37 cellular contexts compared by ENCODE assay signal in the genomic region with DNA sequence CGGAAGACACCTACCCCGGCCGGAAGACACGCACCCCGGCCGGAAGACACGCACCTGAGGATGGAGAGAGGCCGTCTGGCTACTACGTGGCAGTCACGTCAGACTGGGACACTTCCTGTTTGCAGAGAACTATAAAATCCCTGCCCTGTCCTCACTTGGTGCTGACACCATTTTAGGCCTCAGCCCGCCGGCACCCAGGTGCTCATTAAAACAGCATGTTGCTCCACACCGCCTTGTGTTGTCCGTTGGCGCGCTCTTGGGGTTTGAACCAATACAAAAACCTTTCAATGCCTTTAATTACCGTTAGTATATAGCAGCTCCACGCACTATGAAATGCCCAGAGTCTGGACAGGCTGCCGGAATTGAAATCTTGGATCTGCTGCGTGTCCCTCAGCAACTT. TPM values are rescaled to one million over a fixed set of nuclear protein-coding genes. Genes with fewer than 3 reads are reported as not detected.
"Had no signal": no experiment of that assay in that cellular context is flagged by ENCODE, and none has a peak within 500 bp of the region (broad histone marks: within the 10 kb centered on the region; RNA-seq: fewer than 3 reads in every experiment).

No MANE protein-coding gene starts in this region.

- H3K27ac ChIP-seq: adrenal gland, body of pancreas, epithelial cell of prostate, esophagus squamous epithelium, gastroesophageal sphincter had no signal

- H3K4me3 ChIP-seq: adrenal gland, body of pancreas, esophagus squamous epithelium, gastroesophageal sphincter had no signal

- H3K36me3 ChIP-seq: adrenal gland, esophagus squamous epithelium, gastroesophageal sphincter had no signal

- H3K27me3 ChIP-seq: adrenal gland, body of pancreas, esophagus squamous epithelium had no signal

- H3K4me1 ChIP-seq: adrenal gland, body of pancreas, esophagus squamous epithelium, gastroesophageal sphincter had no signal

- H3K9me3 ChIP-seq: adrenal gland, body of pancreas, gastroesophageal sphincter had no signal

- ATAC-seq: activated CD4-positive, alpha-beta T cell treated with anti-CD3 and anti-CD28 coated beads for 36 hours; activated CD8-positive, alpha-beta memory T cell treated with anti-CD3 and anti-CD28 coated beads, Interleukin-2, amount 10 ng/mL, durations not matched to agents 7 days and 5 days; activated CD8-positive, alpha-beta T cell treated with anti-CD3 and anti-CD28 coated beads, Interleukin-2, amount 10 ng/mL, durations not matched to agents 7 days and 5 days; activated naive CD8-positive, alpha-beta T cell treated with anti-CD3 and anti-CD28 coated beads, Interleukin-2, amount 50 U/mL, for 24 hours; activated T-cell treated with anti-CD3 and anti-CD28 coated beads, Interleukin-2, amount 50 U/mL, for 4 hours; body of pancreas; effector memory CD8-positive, alpha-beta T cell; gastroesophageal sphincter; T-helper 17 cell had no signal

- DNase-seq: activated CD4-positive, alpha-beta memory T cell treated with anti-CD3 and anti-CD28 coated beads for 36 hours; activated CD4-positive, alpha-beta T cell treated with anti-CD3 and anti-CD28 coated beads for 36 hours; activated CD4-positive, alpha-beta T cell treated with anti-CD3 and anti-CD28 coated beads, Interleukin-2, amount 10 ng/mL, durations not matched to agents 24 days and 14 days; activated CD4-positive, CD25-positive, alpha-beta regulatory T cell; activated CD4-positive, CD25-positive, alpha-beta regulatory T cell treated with anti-CD3 and anti-CD28 coated beads, Interleukin-2, amount 50 U/mL, for 72 hours; activated CD8-positive, alpha-beta memory T cell treated with anti-CD3 and anti-CD28 coated beads, Interleukin-2, amount 10 ng/mL, durations not matched to agents 7 days and 5 days; activated CD8-positive, alpha-beta T cell treated with anti-CD3 and anti-CD28 coated beads, Interleukin-2, amount 10 ng/mL, durations not matched to agents 7 days and 5 days; activated effector memory CD4-positive, alpha-beta T cell treated with anti-CD3 and anti-CD28 coated beads, Interleukin-2, amount 50 U/mL, for 16 hours; activated naive CD4-positive, alpha-beta T cell treated with anti-CD3 and anti-CD28 coated beads for 36 hours; activated naive CD8-positive, alpha-beta T cell treated with anti-CD3 and anti-CD28 coated beads for 36 hours; activated naive CD8-positive, alpha-beta T cell treated with anti-CD3 and anti-CD28 coated beads, Interleukin-2, amount 50 U/mL, for 24 hours; activated T-cell treated with anti-CD3 and anti-CD28 coated beads, Interleukin-2, amount 50 U/mL, for 4 hours; amygdala; aorta; caudate nucleus; cortex of kidney; dermis blood vessel endothelial cell; effector CD4-positive, alpha-beta T cell; effector memory CD8-positive, alpha-beta T cell; esophagus squamous epithelium; foreskin melanocyte; T-helper 1 cell; T-helper 17 cell; T1000 had no signal

RNA-seq across cellular contexts. Expression of gene VN1R5, which starts 34.7 kb away (rescaled TPM):
- total RNA-seq: activated CD4-positive, alpha-beta memory T cell treated with anti-CD3 and anti-CD28 coated beads for 36 hours; activated CD4-positive, alpha-beta T cell treated with anti-CD3 and anti-CD28 coated beads for 36 hours; activated CD4-positive, alpha-beta T cell treated with anti-CD3 and anti-CD28 coated beads, Interleukin-2, amount 10 ng/mL, durations not matched to agents 24 days and 14 days; activated CD8-positive, alpha-beta memory T cell treated with anti-CD3 and anti-CD28 coated beads for 36 hours; activated CD8-positive, alpha-beta memory T cell treated with anti-CD3 and anti-CD28 coated beads, Interleukin-2, amount 10 ng/mL, durations not matched to agents 7 days and 5 days; activated CD8-positive, alpha-beta T cell treated with anti-CD3 and anti-CD28 coated beads, Interleukin-2, amount 10 ng/mL, durations not matched to agents 7 days and 5 days; activated naive CD4-positive, alpha-beta T cell treated with anti-CD3 and anti-CD28 coated beads for 36 hours; activated naive CD8-positive, alpha-beta T cell treated with anti-CD3 and anti-CD28 coated beads for 36 hours; activated T-cell treated with anti-CD3 and anti-CD28 coated beads, Interleukin-2, amount 50 U/mL, for 4 hours; activated T-helper 1 cell treated with anti-CD3 and anti-CD28 coated beads, Interleukin-12 subunit alpha, Interleukin-12 subunit beta, Interleukin-2, Interleukin-4 antibody, amounts not matched to agents 30 ng/mL and 10 ng/mL and 1 ng/mL, durations not matched to agents 14 hours and 24 hours and 36 hours; activated T-helper 2 cell treated with anti-CD3 and anti-CD28 coated beads, Interferon-gamma antibody, Interleukin-2, Interleukin-4, amounts not matched to agents 10 μg/mL and 5 μg/mL and 100 μg/mL, durations not matched to agents 14 hours and 24 hours and 36 hours; adrenal gland; aorta; body of pancreas; chondrocyte; dermis blood vessel endothelial cell; endothelial cell of umbilical vein; esophagus squamous epithelium; fibroblast of lung; fibroblast of villous mesenchyme; gastroesophageal sphincter; glomerular endothelial cell; T-helper 17 cell had no signal
- polyA plus RNA-seq: adrenal gland, aorta, endothelial cell of umbilical vein, esophagus, fibroblast of lung had no signal
